ENCODE assay signal across 1 cellular context in the genomic region with DNA sequence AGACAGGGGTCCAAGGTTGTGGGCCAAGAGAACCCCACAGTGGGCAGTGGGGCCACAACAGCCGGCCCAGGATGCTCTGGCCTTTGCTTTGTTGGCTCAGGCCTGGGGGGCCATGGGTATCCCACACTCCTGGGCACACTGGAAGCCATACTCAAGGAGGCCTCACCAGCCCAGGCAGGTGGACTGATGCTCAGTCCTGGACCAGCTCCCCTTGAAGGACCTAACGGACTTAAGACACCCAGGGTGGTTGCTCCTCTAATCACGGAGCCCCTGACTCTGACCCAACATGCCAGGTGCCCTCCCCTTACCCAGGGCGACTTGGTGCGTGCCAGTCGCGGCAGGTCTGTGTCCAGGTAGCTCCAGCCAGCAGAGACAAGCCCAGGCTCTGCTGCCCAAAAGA.
TF ChIP-seq lines count a peak whose summit lies in the region.

No MANE protein-coding gene starts in this region.

TF ChIP-seq in HepG2, 621 proteins besides CTCF, POLR2A, EP300 and RAD21:
- TF ChIP-seq ZSCAN9 (CRISPR knock-in tag; IDR thresholded peaks at IDR 0.05; ENCODE audit: borderline replicate concordance) (no peak), TBL1XR1 (IDR thresholded peaks at IDR 0.05; ENCODE audit: borderline replicate concordance, low read length, partially characterized antibody) (no peak), E2F2 (CRISPR knock-in tag; IDR thresholded peaks at IDR 0.05; ENCODE audit: borderline replicate concordance) (no peak), ZNF160 (CRISPR knock-in tag; IDR thresholded peaks at IDR 0.05) (no peak), ZNF652 (CRISPR knock-in tag; IDR thresholded peaks at IDR 0.05; ENCODE audit: borderline replicate concordance, low read depth) (no peak), ZC3H13 (CRISPR knock-in tag; IDR thresholded peaks at IDR 0.05) (no peak)
- TF ChIP-seq, protein P1, sequence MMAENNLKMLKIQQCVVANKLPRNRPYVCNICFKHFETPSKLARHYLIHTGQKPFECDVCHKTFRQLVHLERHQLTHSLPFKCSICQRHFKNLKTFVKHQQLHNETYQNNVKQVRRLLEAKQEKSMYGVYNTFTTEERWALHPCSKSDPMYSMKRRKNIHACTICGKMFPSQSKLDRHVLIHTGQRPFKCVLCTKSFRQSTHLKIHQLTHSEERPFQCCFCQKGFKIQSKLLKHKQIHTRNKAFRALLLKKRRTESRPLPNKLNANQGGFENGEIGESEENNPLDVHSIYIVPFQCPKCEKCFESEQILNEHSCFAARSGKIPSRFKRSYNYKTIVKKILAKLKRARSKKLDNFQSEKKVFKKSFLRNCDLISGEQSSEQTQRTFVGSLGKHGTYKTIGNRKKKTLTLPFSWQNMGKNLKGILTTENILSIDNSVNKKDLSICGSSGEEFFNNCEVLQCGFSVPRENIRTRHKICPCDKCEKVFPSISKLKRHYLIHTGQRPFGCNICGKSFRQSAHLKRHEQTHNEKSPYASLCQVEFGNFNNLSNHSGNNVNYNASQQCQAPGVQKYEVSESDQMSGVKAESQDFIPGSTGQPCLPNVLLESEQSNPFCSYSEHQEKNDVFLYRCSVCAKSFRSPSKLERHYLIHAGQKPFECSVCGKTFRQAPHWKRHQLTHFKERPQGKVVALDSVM (CRISPR knock-in tag; IDR thresholded peaks at IDR 0.05) = no peak
TF ChIP-seq in HepG2: peak in this region for 0.
